Comparison of ENCODE assay signal across 12 cellular contexts in genomic region chr1:17768651-17769241, GRCh38. TPM values are rescaled to one million over a fixed set of nuclear protein-coding genes. Genes with fewer than 3 reads are reported as not detected.
DNase-seq lines count a peak whose midpoint lies in the region; ATAC-seq and TF ChIP-seq lines count a peak whose summit lies in the region.
"Had no signal": no experiment of that assay in that cellular context is flagged by ENCODE, and none has a peak within 500 bp of the region (broad histone marks: within the 10 kb centered on the region; RNA-seq: fewer than 3 reads in every experiment).

No MANE protein-coding gene starts in this region.

- no peaks in the 10 kb centered on the region; the same call in 1 of the 2 replicates for H3K27me3 ChIP-seq in Panc1 (ENCODE audit: control insufficient read depth, insufficient read depth, low read length)

- H3K9me3 Mint-ChIP-seq in activated naive CD4-positive, alpha-beta T cell treated with anti-CD3 and anti-CD28 coated beads, Interleukin-2, amount 50 U/mL, for 72 hours: no peaks in the 10 kb centered on the region

- intact Hi-C loops in Panc1 (cut with micrococcal nuclease; ENCODE audit: unreplicated experiment): no loop called here

- H3K36me3 Mint-ChIP-seq in activated naive CD4-positive, alpha-beta T cell treated with anti-CD3 and anti-CD28 coated beads, Interleukin-2, amount 50 U/mL, for 72 hours: no peaks in the 10 kb centered on the region

- H3K9me3 ChIP-seq in Panc1 (ENCODE audit: control insufficient read depth, insufficient read depth, low read depth, low read length): no peaks in the 10 kb centered on the region

- H3K27ac ChIP-seq in Panc1 (ENCODE audit: low read length): no peak overlapping the region

- no peak for TF ChIP-seq CTCF in AG10803 (conservative IDR thresholded peaks at IDR 0.05; ENCODE audit: low read length)
- TF ChIP-seq CTCF in Panc1 (IDR thresholded peaks at IDR 0.05): no peak
- no peak for TF ChIP-seq CTCF in fibroblast of pulmonary artery (IDR thresholded peaks at IDR 0.05; ENCODE audit: low read length, missing control alignments)

- in situ Hi-C loops in Panc1 (cut with HindIII; ENCODE audit: low pct_unique_long_range_greater_than_20kb, low sequenced_read_pairs): no loop called here

- CTCF ChIA-PET in Panc1 (lab: Charles Lee): no interaction called here

- ATAC-seq in Panc1: peak; percentile 40; the same call in 1 of the 2 replicates
- no peak for ATAC-seq in HG02970 (IDR thresholded peaks at IDR 0.05; ENCODE audit: low FRiP score, unreplicated experiment)
- ATAC-seq in HG03432 (IDR thresholded peaks at IDR 0.05; ENCODE audit: unreplicated experiment): no peak
- no peak for ATAC-seq in activated naive CD4-positive, alpha-beta T cell treated with anti-CD3 and anti-CD28 coated beads, Interleukin-2, amount 50 U/mL, for 72 hours
- ATAC-seq in HG03175 (IDR thresholded peaks at IDR 0.05; ENCODE audit: unreplicated experiment): no peak

- DNase-seq in AG10803 (ENCODE audit: low read depth): peak; percentile 60
- DNase-seq in Panc1 (ENCODE audit: low read depth, low spot score): no peak
- peak; percentile 59 for DNase-seq in fibroblast of pulmonary artery (ENCODE audit: low read depth)
- peak; percentile 18 for DNase-seq in non-pigmented ciliary epithelial cell (ENCODE audit: low read depth)
- DNase-seq in activated naive CD4-positive, alpha-beta T cell treated with anti-CD3 and anti-CD28 coated beads, Interleukin-2, amount 50 U/mL, for 72 hours (ENCODE audit: low spot score in 2 of 2): no peak
- DNase-seq: activated naive CD4-positive, alpha-beta T cell; hippocampal formation; NCI-H69; stimulated activated CD8-positive, alpha-beta memory T cell treated with anti-CD3 and anti-CD28 coated beads, Interleukin-4, amount 100 ng/mL, for 48 hours had no signal

- H3K36me3 ChIP-seq in Panc1 (ENCODE audit: control insufficient read depth, insufficient read depth, low read length): no peaks in the 10 kb centered on the region

- POLR2A ChIA-PET in Panc1 (lab: Charles Lee): no interaction called here

- H3K27ac Mint-ChIP-seq in activated naive CD4-positive, alpha-beta T cell treated with anti-CD3 and anti-CD28 coated beads, Interleukin-2, amount 50 U/mL, for 72 hours: no peak overlapping the region

- no TSS peak for BruUV-seq in Panc1 (replicated peaks; lab: Mats Ljungman, UMichigan)

- no peaks in the 10 kb centered on the region for H3K4me1 ChIP-seq in Panc1 (ENCODE audit: control insufficient read depth, insufficient read depth, low read length)

- H3K4me3 ChIP-seq in AG10803 (ENCODE audit: low read length): no peak overlapping the region
- H3K4me3 ChIP-seq in Panc1 (ENCODE audit: low read depth in 2 of 2, low read length in 2 of 2): no peak overlapping the region
- H3K4me3 ChIP-seq in fibroblast of pulmonary artery (replicated peaks; ENCODE audit: low read depth, low read length): no peak overlapping the region

RNA-seq across cellular contexts. Expression of gene ACTL8, which starts 13.6 kb away (rescaled TPM):
- not detected for total RNA-seq in Panc1 (2021; ENCODE audit: unreplicated experiment)
- not detected for polyA plus RNA-seq in Panc1 (2012; ENCODE audit: insufficient read length)
- total RNA-seq in activated naive CD4-positive, alpha-beta T cell treated with anti-CD3 and anti-CD28 coated beads, Interleukin-2, amount 50 U/mL, for 72 hours: under 1 TPM in 1 of 2 donors, not detected in 1; 0.14 TPM

Comparison
In these comparisons a context has a peak if more than half of its experiments do, and no peak if none do; other contexts are left out.
1. DNase-seq: peak in AG10803 (single experiment), fibroblast of pulmonary artery (single experiment) and non-pigmented ciliary epithelial cell (single experiment); none in Panc1 (single experiment) and activated naive CD4-positive, alpha-beta T cell treated with anti-CD3 and anti-CD28 coated beads, Interleukin-2, amount 50 U/mL, for 72 hours (0 of 2).